In genomic region chr1:24294757-24295371, GRCh38 we compare ENCODE assay signal across 12 cellular contexts. TPM values are rescaled to one million over a fixed set of nuclear protein-coding genes. Genes with fewer than 3 reads are reported as not detected.
DNase-seq lines count a peak whose midpoint lies in the region; ATAC-seq, FAIRE-seq and TF ChIP-seq lines count a peak whose summit lies in the region.
"Had no signal": no experiment of that assay in that cellular context is flagged by ENCODE, and none has a peak within 500 bp of the region (broad histone marks: within the 10 kb centered on the region; RNA-seq: fewer than 3 reads in every experiment).

No MANE protein-coding gene starts in this region.

- TF ChIP-seq EP300 in A549 (IDR thresholded peaks at IDR 0.05), result peak in 1 of 2 experiments; percentile 48; a peak in 2 of 5 replicates

- H3K36me3 Mint-ChIP-seq in activated CD8-positive, alpha-beta T cell treated with anti-CD3 and anti-CD28 coated beads for 36 hours (ENCODE audit: low read depth), result no peaks in the 10 kb centered on the region

- H3K4me2 ChIP-seq in A549, result peak overlapping the region; percentile 73

- TF ChIP-seq CTCF in A549 (IDR thresholded peaks at IDR 0.05), result no peak
- no peak for TF ChIP-seq CTCF in activated CD8-positive, alpha-beta T cell treated with anti-CD3 and anti-CD28 coated beads for 36 hours (IDR thresholded peaks at IDR 0.05)

- H3K9me3 ChIP-seq in A549, result no peaks in the 10 kb centered on the region
- no peaks in the 10 kb centered on the region for H3K9me3 ChIP-seq in muscle layer of duodenum (ENCODE audit: control insufficient read depth in 1 of 2, low read length in 2 of 2)
- H3K9me3 ChIP-seq: Caco-2 had no signal

- peak; percentile 6 to 10; a peak in 2 of 5 replicates for TF ChIP-seq RAD21 in A549 (conservative IDR thresholded peaks at IDR 0.05 in 1 of 2, IDR thresholded peaks at IDR 0.05 in 1 of 2)

- H3K4me3 ChIP-seq in A549 (no peak overlapping the region), muscle layer of duodenum (ENCODE audit: low read depth in 1 of 2, low read length in 2 of 2) (no peak overlapping the region)

- POLR2A ChIA-PET in A549 (lab: Yijun Ruan, JAX), result interaction anchor here (0.6 to 1.8 kb wide), 5 partner anchors 11 to 496 kb away, joined by 3 to 14 read pairs (median 3); no protein-coding TSS in a partner anchor
- POLR2A ChIA-PET in activated CD8-positive, alpha-beta T cell treated with anti-CD3 and anti-CD28 coated beads for 36 hours (lab: Charles Lee), result interaction anchor here (0.7 kb wide), 1 partner anchor 937 kb away, joined by 3 read pairs; the partner anchor contains the start of gene SYF2

- no peaks in the 10 kb centered on the region for H3K9me3 Mint-ChIP-seq in activated CD8-positive, alpha-beta T cell treated with anti-CD3 and anti-CD28 coated beads for 36 hours
- H3K9me3 Mint-ChIP-seq: activated B cell treated with CpG ODN at 0.5 μM for 24 hours had no signal

- no peaks in the 10 kb centered on the region for H3K27me3 ChIP-seq in muscle layer of duodenum (ENCODE audit: low read depth, low read length)

- H3K27me3 Mint-ChIP-seq in activated CD8-positive, alpha-beta T cell treated with anti-CD3 and anti-CD28 coated beads for 36 hours, result peaks cover 8% of the 10 kb centered on the region

- CTCF ChIA-PET in A549 (lab: Yijun Ruan, JAX), result interaction anchor here (0.8 to 7.8 kb wide), 10 partner anchors 14 to 98 kb away, joined by 3 to 52 read pairs (median 4); no protein-coding TSS in a partner anchor
- CTCF ChIA-PET in activated CD8-positive, alpha-beta T cell treated with anti-CD3 and anti-CD28 coated beads for 36 hours (lab: Charles Lee), result interaction anchor here (1.5 kb wide), 2 partner anchors 96 kb away, joined by 3 to 7 read pairs; no protein-coding TSS in a partner anchor

- H3K27ac ChIP-seq in A549 (peak overlapping the region; percentile 93 to 98), muscle layer of duodenum (ENCODE audit: low read length) (peak overlapping the region; percentile 4)

- intact Hi-C loops in activated CD8-positive, alpha-beta T cell treated with anti-CD3 and anti-CD28 coated beads for 36 hours (cut with micrococcal nuclease), result no loop called here

- WGBS in A549 (ENCODE audit: missing lambda C conversion rate), result 6% methylated on average over 8 of the region's 8 CpGs

- ATAC-seq in A549 (peak; percentile 88 to 92), HG02763 (IDR thresholded peaks at IDR 0.05; ENCODE audit: unreplicated experiment) (no peak)
- no peak for ATAC-seq in activated CD8-positive, alpha-beta T cell treated with anti-CD3 and anti-CD28 coated beads for 36 hours

- no peak for FAIRE-seq in A549 (lab: Jason Lieb, UNC)
- FAIRE-seq in endometrium (lab: Jason Lieb, UNC), result peak; percentile 70
- FAIRE-seq: colon had no signal

- peaks cover 62% of the 10 kb centered on the region for H3K4me1 ChIP-seq in A549
- peaks cover 8 to 9% of the 10 kb centered on the region in 2 donors for H3K4me1 ChIP-seq in muscle layer of duodenum (ENCODE audit: control insufficient read depth in 1 of 2, insufficient read depth in 2 of 2, low read length in 2 of 2)
- H3K4me1 ChIP-seq: Caco-2 had no signal

- no peaks in the 10 kb centered on the region for H3K4me1 Mint-ChIP-seq in activated CD8-positive, alpha-beta T cell treated with anti-CD3 and anti-CD28 coated beads for 36 hours (ENCODE audit: low read depth)
- H3K4me1 Mint-ChIP-seq: activated B cell treated with CpG ODN at 0.5 μM for 24 hours had no signal

- H3K36me3 ChIP-seq in muscle layer of duodenum (ENCODE audit: control insufficient read depth in 1 of 2, insufficient read depth in 2 of 2, low read length in 2 of 2), result no peaks in the 10 kb centered on the region

- DNase-seq in A549 (ENCODE audit: low read depth in 1 of 2, low spot score in 1 of 2), result peak; percentile 65 to 96
- peak; percentile 93 for DNase-seq in HT-29 (ENCODE audit: low spot score)
- DNase-seq in activated CD8-positive, alpha-beta T cell treated with anti-CD3 and anti-CD28 coated beads for 36 hours, result no peak
- no peak for DNase-seq in DMS 273 (lab: John Stamatoyannopoulos, UW; ENCODE audit: unreplicated experiment)
- no peak for DNase-seq in SHP77 treated with DMSO at 0.1 percent for 48 hours (lab: John Stamatoyannopoulos, UW)
- DNase-seq: activated B cell treated with CpG ODN at 0.5 μM for 24 hours, MM.1S had no signal

- no peak overlapping the region for H3K4me3 Mint-ChIP-seq in activated CD8-positive, alpha-beta T cell treated with anti-CD3 and anti-CD28 coated beads for 36 hours
- H3K4me3 Mint-ChIP-seq: activated B cell treated with CpG ODN at 0.5 μM for 24 hours had no signal

- H3K27ac Mint-ChIP-seq in activated CD8-positive, alpha-beta T cell treated with anti-CD3 and anti-CD28 coated beads for 36 hours, result no peak overlapping the region
- H3K27ac Mint-ChIP-seq: activated B cell treated with CpG ODN at 0.5 μM for 24 hours had no signal

- TF ChIP-seq POLR2A in A549 (IDR thresholded peaks at IDR 0.05; ENCODE audit: low read length), result no peak

TF ChIP-seq in A549, 52 proteins besides CTCF, POLR2A, EP300 and RAD21 (continues in another document):
- TF ChIP-seq RFX5 (IDR thresholded peaks at IDR 0.05) (no peak), MAX (IDR thresholded peaks at IDR 0.05) (peak; percentile 40; the same call in 1 of the 2 replicates), RCOR1 (IDR thresholded peaks at IDR 0.05; ENCODE audit: low read depth, low read length) (no peak), FOSB (CRISPR knock-in tag; IDR thresholded peaks at IDR 0.05) (0 out of 2 replicates have a peak, but pooled peaks have one; percentile 15), HOXB13 (CRISPR knock-in tag; IDR thresholded peaks at IDR 0.05; ENCODE audit: low read depth) (0 out of 2 replicates have a peak, but pooled peaks have one; percentile 11), NFE2L2 (conservative IDR thresholded peaks at IDR 0.05; ENCODE audit: low read length) (peak; percentile 27; the same call in 1 of the 2 replicates), PHF8 (IDR thresholded peaks at IDR 0.05; ENCODE audit: borderline replicate concordance, low read depth) (no peak), CBX2 (IDR thresholded peaks at IDR 0.05; ENCODE audit: borderline replicate concordance, low read depth) (no peak), MAFK (IDR thresholded peaks at IDR 0.05; ENCODE audit: partially characterized antibody) (peak; percentile 39), EHF (CRISPR knock-in tag; IDR thresholded peaks at IDR 0.05) (no peak), CHD4 (IDR thresholded peaks at IDR 0.05; ENCODE audit: borderline replicate concordance) (no peak), GATA3 (IDR thresholded peaks at IDR 0.05; ENCODE audit: borderline replicate concordance) (peak; percentile 57; the same call in 1 of the 2 replicates), FOXS1 (CRISPR knock-in tag; IDR thresholded peaks at IDR 0.05) (no peak), FOSL2 (IDR thresholded peaks at IDR 0.05) (peak; percentile 2; the same call in 1 of the 2 replicates), FOSL2 (CRISPR knock-in tag; IDR thresholded peaks at IDR 0.05) (peak; percentile 0; the same call in 1 of the 2 replicates), ZNF302 (CRISPR knock-in tag; IDR thresholded peaks at IDR 0.05) (no peak), POLR2AphosphoS2 (conservative IDR thresholded peaks at IDR 0.05; ENCODE audit: low read length) (no peak)
- TF ChIP-seq, protein P1, sequence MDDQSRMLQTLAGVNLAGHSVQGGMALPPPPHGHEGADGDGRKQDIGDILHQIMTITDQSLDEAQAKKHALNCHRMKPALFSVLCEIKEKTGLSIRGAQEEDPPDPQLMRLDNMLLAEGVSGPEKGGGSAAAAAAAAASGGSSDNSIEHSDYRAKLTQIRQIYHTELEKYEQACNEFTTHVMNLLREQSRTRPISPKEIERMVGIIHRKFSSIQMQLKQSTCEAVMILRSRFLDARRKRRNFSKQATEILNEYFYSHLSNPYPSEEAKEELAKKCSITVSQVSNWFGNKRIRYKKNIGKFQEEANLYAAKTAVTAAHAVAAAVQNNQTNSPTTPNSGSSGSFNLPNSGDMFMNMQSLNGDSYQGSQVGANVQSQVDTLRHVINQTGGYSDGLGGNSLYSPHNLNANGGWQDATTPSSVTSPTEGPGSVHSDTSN (IDR thresholded peaks at IDR 0.05), result 0 out of 2 replicates have a peak, but pooled peaks have one; percentile 35
- TF ChIP-seq, protein P2, sequence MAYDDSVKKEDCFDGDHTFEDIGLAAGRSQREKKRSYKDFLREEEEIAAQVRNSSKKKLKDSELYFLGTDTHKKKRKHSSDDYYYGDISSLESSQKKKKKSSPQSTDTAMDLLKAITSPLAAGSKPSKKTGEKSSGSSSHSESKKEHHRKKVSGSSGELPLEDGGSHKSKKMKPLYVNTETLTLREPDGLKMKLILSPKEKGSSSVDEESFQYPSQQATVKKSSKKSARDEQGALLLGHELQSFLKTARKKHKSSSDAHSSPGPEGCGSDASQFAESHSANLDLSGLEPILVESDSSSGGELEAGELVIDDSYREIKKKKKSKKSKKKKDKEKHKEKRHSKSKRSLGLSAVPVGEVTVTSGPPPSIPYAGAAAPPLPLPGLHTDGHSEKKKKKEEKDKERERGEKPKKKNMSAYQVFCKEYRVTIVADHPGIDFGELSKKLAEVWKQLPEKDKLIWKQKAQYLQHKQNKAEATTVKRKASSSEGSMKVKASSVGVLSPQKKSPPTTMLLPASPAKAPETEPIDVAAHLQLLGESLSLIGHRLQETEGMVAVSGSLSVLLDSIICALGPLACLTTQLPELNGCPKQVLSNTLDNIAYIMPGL (CRISPR knock-in tag; IDR thresholded peaks at IDR 0.05; ENCODE audit: borderline replicate concordance), result no peak
- TF ChIP-seq, protein P3, sequence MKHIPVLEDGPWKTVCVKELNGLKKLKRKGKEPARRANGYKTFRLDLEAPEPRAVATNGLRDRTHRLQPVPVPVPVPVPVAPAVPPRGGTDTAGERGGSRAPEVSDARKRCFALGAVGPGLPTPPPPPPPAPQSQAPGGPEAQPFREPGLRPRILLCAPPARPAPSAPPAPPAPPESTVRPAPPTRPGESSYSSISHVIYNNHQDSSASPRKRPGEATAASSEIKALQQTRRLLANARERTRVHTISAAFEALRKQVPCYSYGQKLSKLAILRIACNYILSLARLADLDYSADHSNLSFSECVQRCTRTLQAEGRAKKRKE (CRISPR knock-in tag; IDR thresholded peaks at IDR 0.05; ENCODE audit: low read depth), result 0 out of 2 replicates have a peak, but pooled peaks have one; percentile 13

RNA-seq across cellular contexts. Expression of gene GRHL3, which starts 24.3 kb away (rescaled TPM):
- polyA plus RNA-seq in A549 (2011; rRNA removed) (1.6 and 2.5 TPM in 2 replicates), A549 (2017; fragmentation: RNase III; extraction: RNeasy Plus Mini Kit Qiagen cat#74134 plus additional on column Dnase treatment) (0.58 to 0.71 TPM (median 0.59 TPM) in 3 replicates)
- polyA plus RNA-seq in A549 (2012; cell fraction: cytosol; rRNA removed), result 1.2 and 1.4 TPM in 2 replicates
- polyA plus RNA-seq in A549 (2012; cell fraction: nucleus; rRNA removed), result 1.2 and 1.8 TPM in 2 replicates
- polyA minus RNA-seq in A549 (2011; rRNA and poly(A)+ RNA removed), result 0.68 and 1.2 TPM in 2 replicates
- total RNA-seq in HT-29 (2014; rRNA removed; shearing (Covaris generic)), result 5.5 and 9.0 TPM in 2 replicates
- not detected for total RNA-seq in activated CD8-positive, alpha-beta T cell treated with anti-CD3 and anti-CD28 coated beads for 36 hours

Comparison
In these comparisons a context has a peak if more than half of its experiments do, and no peak if none do; other contexts are left out.
1. ATAC-seq: peak in A549 (2 of 2); none in HG02763 (single experiment) and activated CD8-positive, alpha-beta T cell treated with anti-CD3 and anti-CD28 coated beads for 36 hours (single experiment).
2. DNase-seq: peak in A549 (2 of 2) and HT-29 (single experiment); none in activated CD8-positive, alpha-beta T cell treated with anti-CD3 and anti-CD28 coated beads for 36 hours (single experiment), DMS 273 (single experiment) and SHP77 treated with DMSO at 0.1 percent for 48 hours (single experiment).